In genomic region chr5:172106511-172107356, GRCh38 we compare ENCODE assay signal across 8 cellular contexts.
DNase-seq lines count a peak whose midpoint lies in the region; ATAC-seq and TF ChIP-seq lines count a peak whose summit lies in the region.

No MANE protein-coding gene starts in this region.

- peak overlapping the region; percentile 82 for H3K27ac Mint-ChIP-seq in activated naive CD8-positive, alpha-beta T cell treated with anti-CD3 and anti-CD28 coated beads for 36 hours

- H3K4me1 Mint-ChIP-seq in activated naive CD8-positive, alpha-beta T cell treated with anti-CD3 and anti-CD28 coated beads for 36 hours = peaks cover 54% of the 10 kb centered on the region

- H3K4me1 ChIP-seq in psoas muscle = peaks cover 14% of the 10 kb centered on the region
- H3K4me1 ChIP-seq in upper lobe of right lung = peaks cover 56% of the 10 kb centered on the region

- peaks cover 39% of the 10 kb centered on the region for H3K36me3 Mint-ChIP-seq in activated naive CD8-positive, alpha-beta T cell treated with anti-CD3 and anti-CD28 coated beads for 36 hours

- H3K9me3 Mint-ChIP-seq in activated naive CD8-positive, alpha-beta T cell treated with anti-CD3 and anti-CD28 coated beads for 36 hours = no peaks in the 10 kb centered on the region

- peak; percentile 5 to 31 for ATAC-seq in left cardiac atrium
- ATAC-seq in psoas muscle = peak; percentile 42 to 81 (median 56)
- peak; percentile 63 for ATAC-seq in upper lobe of right lung
- ATAC-seq in GM18502 (IDR thresholded peaks at IDR 0.05; ENCODE audit: poor library complexity, unreplicated experiment) = no peak

- H3K36me3 ChIP-seq in SK-N-MC (ENCODE audit: insufficient read depth, low read length) = no peaks in the 10 kb centered on the region
- no peaks in the 10 kb centered on the region for H3K36me3 ChIP-seq in psoas muscle (ENCODE audit: insufficient read depth in 1 of 2, low read depth in 1 of 2)
- peaks cover 27% of the 10 kb centered on the region for H3K36me3 ChIP-seq in upper lobe of right lung

- DNase-seq in HK-2 (ENCODE audit: unreplicated experiment) = peak; percentile 50
- no peak for DNase-seq in SK-N-MC (ENCODE audit: low read depth, low spot score)
- DNase-seq in activated naive CD8-positive, alpha-beta T cell treated with anti-CD3 and anti-CD28 coated beads for 36 hours = peak; percentile 53
- peak; percentile 62 for DNase-seq in left cardiac atrium
- DNase-seq in psoas muscle = peak; percentile 57 to 72
- peak; percentile 75 for DNase-seq in upper lobe of right lung

- H3K9ac ChIP-seq in SK-N-MC (ENCODE audit: insufficient read length) = no peak overlapping the region

- 24 to 30% (median 28%) methylated on average over 39 of the region's 39 CpGs for WGBS in psoas muscle, 3 donors

- no peaks in the 10 kb centered on the region for H3K27me3 Mint-ChIP-seq in activated naive CD8-positive, alpha-beta T cell treated with anti-CD3 and anti-CD28 coated beads for 36 hours

- intact Hi-C loops in left cardiac atrium (cut with DNase I) = loop anchor here (2.0 to 5.0 kb wide), 3 partner anchors 81 to 186 kb away; partner anchors contain the start of gene STK10 (in 2 of the 2)
- intact Hi-C loops in psoas muscle (cut with DNase I) = loop anchor here (1.0 to 2.0 kb wide), 3 partner anchors 82 to 186 kb away; partner anchors contain the start of gene STK10 (in 2 of the 2)
- intact Hi-C loops in upper lobe of right lung (cut with DNase I) = loop anchor here (5.0 to 10.0 kb wide), 2 partner anchors 86 to 178 kb away; partner anchors contain the start of genes EFCAB9 and UBTD2

- H3K9me3 ChIP-seq in SK-N-MC (ENCODE audit: low read depth, low read length) = no peaks in the 10 kb centered on the region
- H3K9me3 ChIP-seq in psoas muscle = no peaks in the 10 kb centered on the region
- no peaks in the 10 kb centered on the region for H3K9me3 ChIP-seq in upper lobe of right lung

- H3K4me3 ChIP-seq in SK-N-MC (peak overlapping the region; percentile 73), psoas muscle (peak overlapping the region; percentile 47), upper lobe of right lung (peak overlapping the region; percentile 16)

- H3K4me3 Mint-ChIP-seq in activated naive CD8-positive, alpha-beta T cell treated with anti-CD3 and anti-CD28 coated beads for 36 hours = peak overlapping the region; percentile 29

- H3K27me3 ChIP-seq in psoas muscle (ENCODE audit: insufficient read depth in 3 of 3, low read length in 2 of 3) (no peaks in the 10 kb centered on the region), upper lobe of right lung (no peaks in the 10 kb centered on the region)

- TF ChIP-seq CTCF in C4-2B (conservative IDR thresholded peaks at IDR 0.05) = peak; percentile 99
- peak; percentile 92 for TF ChIP-seq CTCF in psoas muscle (IDR thresholded peaks at IDR 0.05)
- TF ChIP-seq CTCF in upper lobe of right lung (IDR thresholded peaks at IDR 0.05) = peak; percentile 92

- no peak overlapping the region for H3K27ac ChIP-seq in C4-2B
- no peak overlapping the region for H3K27ac ChIP-seq in SK-N-MC
- no peak overlapping the region for H3K27ac ChIP-seq in psoas muscle
- no peak overlapping the region for H3K27ac ChIP-seq in upper lobe of right lung

Comparison
In these comparisons a context has a peak if more than half of its experiments do, and no peak if none do; other contexts are left out.
1. H3K4me3 ChIP-seq: peak in every context shown above with its lines; median percentile 73 in SK-N-MC; 47 in psoas muscle; 16 in upper lobe of right lung.